In the genomic region with DNA sequence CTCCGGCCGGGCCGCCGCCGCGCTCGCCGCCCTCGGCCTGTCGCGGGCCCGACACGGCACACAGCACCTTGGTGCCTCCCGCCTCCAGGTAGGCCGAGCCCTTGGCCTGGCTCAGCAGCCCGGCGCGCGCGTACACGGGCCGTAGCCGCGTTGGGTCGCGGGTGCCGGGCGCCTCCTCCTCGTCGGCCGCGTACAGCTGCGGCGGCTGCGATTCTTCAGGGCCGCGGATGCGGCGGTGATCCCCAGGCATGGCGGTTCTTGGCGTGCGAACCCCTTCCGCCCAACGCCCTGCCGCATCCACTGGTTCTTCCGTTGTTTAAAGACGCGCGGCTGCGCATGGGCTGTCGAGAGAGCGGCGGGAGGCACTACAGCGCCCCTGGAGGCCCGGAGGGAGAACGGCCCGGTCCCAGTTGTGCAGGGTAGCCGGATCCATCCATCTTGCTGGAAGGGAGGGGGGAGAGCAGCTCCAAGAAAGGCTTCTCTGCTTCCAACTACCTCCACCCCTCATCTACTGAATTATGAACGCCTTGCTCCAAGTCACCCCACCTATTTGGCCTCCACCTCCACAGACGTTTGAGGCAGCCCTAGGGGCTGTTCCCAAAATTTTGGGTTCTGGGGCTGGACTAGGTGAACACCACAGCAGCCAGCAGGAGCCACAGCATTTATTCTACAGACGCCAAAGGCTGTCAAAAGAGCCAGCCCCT, we compare ENCODE assay signal across 8 cellular contexts. TPM values are rescaled to one million over a fixed set of nuclear protein-coding genes. Genes with fewer than 3 reads are reported as not detected.
A peak's percentile ranks its signal among the peaks of the same experiment; 100 is the strongest.
DNase-seq lines count a peak whose midpoint lies in the region; ATAC-seq and TF ChIP-seq lines count a peak whose summit lies in the region.

A gene (minus strand): TSS at position 290 of the 704 bp plus-strand sequence. CDS start 40 bp downstream, at position 250.

- H4K20me1 ChIP-seq in DOHH2 (ENCODE audit: control insufficient read depth, insufficient read depth, low read depth, low read length) = peaks cover 5% of the 10 kb centered on the region
- H4K20me1 ChIP-seq in KMS-11 (ENCODE audit: insufficient read depth) = peaks cover 18% of the 10 kb centered on the region

- no peaks in the 10 kb centered on the region for H3K9me3 Mint-ChIP-seq in activated T-cell treated with anti-CD3 and anti-CD28 coated beads, Interleukin-2, amount 50 U/mL, for 24 hours

- peaks cover 23% of the 10 kb centered on the region for H3K4me1 Mint-ChIP-seq in activated T-cell treated with anti-CD3 and anti-CD28 coated beads, Interleukin-2, amount 50 U/mL, for 24 hours (ENCODE audit: low read depth)

- peak; percentile 87 for ATAC-seq in GM21786 (IDR thresholded peaks at IDR 0.05; ENCODE audit: unreplicated experiment)

- peak; percentile 94 for DNase-seq in activated T-cell treated with anti-CD3 and anti-CD28 coated beads, Interleukin-2, amount 50 U/mL, for 24 hours
- DNase-seq in esophagus muscularis mucosa (ENCODE audit: extremely low spot score) (peak; percentile 97), myocyte (ENCODE audit: low read depth) (peak; percentile 95)
- peak; percentile 81 to 88 for DNase-seq in stimulated activated CD8-positive, alpha-beta memory T cell treated with anti-CD3 and anti-CD28 coated beads, Interleukin-7, amount 100 ng/mL, for 4 hours (ENCODE audit: low read depth in 2 of 2)

- TF ChIP-seq CTCF in DOHH2 (IDR thresholded peaks at IDR 0.05; ENCODE audit: low read depth, low read length, poor library complexity, severe bottlenecking) (peak; percentile 87), KMS-11 (conservative IDR thresholded peaks at IDR 0.05; ENCODE audit: low read depth, low read length) (peak; percentile 69), esophagus muscularis mucosa (IDR thresholded peaks at IDR 0.05) (peak; percentile 92 to 98 (median 92))

- WGBS in esophagus muscularis mucosa = 21% methylated on average over 2 of the region's 61 CpGs

- H3K27me3 Mint-ChIP-seq in activated T-cell treated with anti-CD3 and anti-CD28 coated beads, Interleukin-2, amount 50 U/mL, for 24 hours = no peaks in the 10 kb centered on the region

- no peak for TF ChIP-seq POLR2A in esophagus muscularis mucosa (IDR thresholded peaks at IDR 0.05; ENCODE audit: low read depth)

- H3K79me2 ChIP-seq in DOHH2 (ENCODE audit: control insufficient read depth, low read length) = peaks cover 44% of the 10 kb centered on the region
- H3K79me2 ChIP-seq in KMS-11 (ENCODE audit: insufficient read depth, low read depth) = peaks cover 39% of the 10 kb centered on the region

- H3K4me3 ChIP-seq in DOHH2 (ENCODE audit: low read length) (peak within 1 kb of the TSS; percentile 96), KMS-11 (IDR thresholded peaks at IDR 0.05; ENCODE audit: insufficient read depth, low read depth, low read length) (no peak within 1 kb of the TSS), esophagus muscularis mucosa (peak within 1 kb of the TSS; percentile 69 to 92 (median 83))

- H3K9ac ChIP-seq in KMS-11 = peak within 1 kb of the TSS; percentile 71

- H3K9me2 ChIP-seq in DOHH2 (replicated peaks; ENCODE audit: control insufficient read depth, low read length) = no peaks in the 10 kb centered on the region

- TF ChIP-seq EP300 in esophagus muscularis mucosa (IDR thresholded peaks at IDR 0.05) = no peak

- intact Hi-C loops in esophagus muscularis mucosa (cut with DNase I) = loop anchor here (10.0 kb wide), 1 partner anchor 87 kb away; no protein-coding TSS in a partner anchor

- peak within 1 kb of the TSS; percentile 90 for H3K4me3 Mint-ChIP-seq in activated T-cell treated with anti-CD3 and anti-CD28 coated beads, Interleukin-2, amount 50 U/mL, for 24 hours

- H3K9me3 ChIP-seq in DOHH2 (ENCODE audit: control insufficient read depth, insufficient read depth, low read length) (no peaks in the 10 kb centered on the region), esophagus muscularis mucosa (no peaks in the 10 kb centered on the region)

- H3K4me1 ChIP-seq in DOHH2 (ENCODE audit: control insufficient read depth, low read length) (peaks cover 8% of the 10 kb centered on the region), KMS-11 (ENCODE audit: low read depth, poor library complexity, severe bottlenecking) (peaks cover 48% of the 10 kb centered on the region), esophagus muscularis mucosa (peaks cover 20 to 40% (median 33%) of the 10 kb centered on the region in 4 donors)

- H3K27ac ChIP-seq in DOHH2 (ENCODE audit: low read depth, low read length) (peak within 1 kb of the TSS; percentile 62), KMS-11 (peak within 1 kb of the TSS; percentile 78), esophagus muscularis mucosa (replicated peaks in 1 of 4) (peak within 1 kb of the TSS; percentile 84 to 94 (median 92))

- H3K4me2 ChIP-seq in DOHH2 (ENCODE audit: low read length) (peak within 1 kb of the TSS; percentile 80), KMS-11 (peak within 1 kb of the TSS; percentile 88)

- peak within 1 kb of the TSS; percentile 94 for H3K27ac Mint-ChIP-seq in activated T-cell treated with anti-CD3 and anti-CD28 coated beads, Interleukin-2, amount 50 U/mL, for 24 hours

- peak within 1 kb of the TSS; percentile 57 for H2AFZ ChIP-seq in KMS-11 (ENCODE audit: low read depth)

- H3K27me3 ChIP-seq in DOHH2 (ENCODE audit: control insufficient read depth, low read length) (no peaks in the 10 kb centered on the region), KMS-11 (ENCODE audit: insufficient read depth, low read depth) (no peaks in the 10 kb centered on the region), esophagus muscularis mucosa (no peaks in the 10 kb centered on the region)

- H3F3A ChIP-seq in DOHH2 (ENCODE audit: control insufficient read depth, insufficient read depth) = peaks cover 4% of the 10 kb centered on the region

- H3K36me3 Mint-ChIP-seq in activated T-cell treated with anti-CD3 and anti-CD28 coated beads, Interleukin-2, amount 50 U/mL, for 24 hours (ENCODE audit: low read depth) = peaks cover 82% of the 10 kb centered on the region

- peaks cover 66% of the 10 kb centered on the region for H3K36me3 ChIP-seq in DOHH2 (ENCODE audit: control insufficient read depth, low read length)
- H3K36me3 ChIP-seq in KMS-11 (ENCODE audit: insufficient read depth) = no peaks in the 10 kb centered on the region
- peaks cover 38 to 49% (median 48%) of the 10 kb centered on the region in 4 donors for H3K36me3 ChIP-seq in esophagus muscularis mucosa

TF ChIP-seq in PFSK-1, 5 proteins besides CTCF, POLR2A, EP300 and RAD21:
- TF ChIP-seq POLR2AphosphoS5 (IDR thresholded peaks at IDR 0.05; ENCODE audit: low read depth, low read length) (peak; percentile 92; the same call in 1 of the 2 replicates), FOXP2 (optimal IDR thresholded peaks at IDR 0.05; ENCODE audit: borderline replicate concordance, extremely low read depth, extremely low read length, insufficient read depth) (peak; percentile 70), SIN3A (IDR thresholded peaks at IDR 0.05; ENCODE audit: borderline replicate concordance, insufficient read depth, low read length) (0 out of 2 replicates have a peak, but pooled peaks have one; percentile 34), TAF1 (IDR thresholded peaks at IDR 0.05; ENCODE audit: borderline replicate concordance, insufficient read depth, low read length) (peak; percentile 61; the same call in 1 of the 2 replicates)
- TF ChIP-seq, protein P1, sequence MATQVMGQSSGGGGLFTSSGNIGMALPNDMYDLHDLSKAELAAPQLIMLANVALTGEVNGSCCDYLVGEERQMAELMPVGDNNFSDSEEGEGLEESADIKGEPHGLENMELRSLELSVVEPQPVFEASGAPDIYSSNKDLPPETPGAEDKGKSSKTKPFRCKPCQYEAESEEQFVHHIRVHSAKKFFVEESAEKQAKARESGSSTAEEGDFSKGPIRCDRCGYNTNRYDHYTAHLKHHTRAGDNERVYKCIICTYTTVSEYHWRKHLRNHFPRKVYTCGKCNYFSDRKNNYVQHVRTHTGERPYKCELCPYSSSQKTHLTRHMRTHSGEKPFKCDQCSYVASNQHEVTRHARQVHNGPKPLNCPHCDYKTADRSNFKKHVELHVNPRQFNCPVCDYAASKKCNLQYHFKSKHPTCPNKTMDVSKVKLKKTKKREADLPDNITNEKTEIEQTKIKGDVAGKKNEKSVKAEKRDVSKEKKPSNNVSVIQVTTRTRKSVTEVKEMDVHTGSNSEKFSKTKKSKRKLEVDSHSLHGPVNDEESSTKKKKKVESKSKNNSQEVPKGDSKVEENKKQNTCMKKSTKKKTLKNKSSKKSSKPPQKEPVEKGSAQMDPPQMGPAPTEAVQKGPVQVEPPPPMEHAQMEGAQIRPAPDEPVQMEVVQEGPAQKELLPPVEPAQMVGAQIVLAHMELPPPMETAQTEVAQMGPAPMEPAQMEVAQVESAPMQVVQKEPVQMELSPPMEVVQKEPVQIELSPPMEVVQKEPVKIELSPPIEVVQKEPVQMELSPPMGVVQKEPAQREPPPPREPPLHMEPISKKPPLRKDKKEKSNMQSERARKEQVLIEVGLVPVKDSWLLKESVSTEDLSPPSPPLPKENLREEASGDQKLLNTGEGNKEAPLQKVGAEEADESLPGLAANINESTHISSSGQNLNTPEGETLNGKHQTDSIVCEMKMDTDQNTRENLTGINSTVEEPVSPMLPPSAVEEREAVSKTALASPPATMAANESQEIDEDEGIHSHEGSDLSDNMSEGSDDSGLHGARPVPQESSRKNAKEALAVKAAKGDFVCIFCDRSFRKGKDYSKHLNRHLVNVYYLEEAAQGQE (IDR thresholded peaks at IDR 0.05; ENCODE audit: insufficient read depth in 1 of 2, low read depth in 2 of 2, low read length in 2 of 2) = no peak; a peak in 1 of 4 replicates

RNA-seq across cellular contexts. Expression of the gene that starts here (rescaled TPM):
- polyA plus RNA-seq in PFSK-1 (2012; ENCODE audit: insufficient read length, low read depth) = 8.1 TPM
- total RNA-seq in esophagus muscularis mucosa (10 to 100 TPM; 17.0 to 38.0 (median 30.6) TPM), myocyte (33.4 and 45.5 TPM in 2 replicates)
- 23.5 TPM for polyA plus RNA-seq in myocyte (2012)
